In the genomic region with DNA sequence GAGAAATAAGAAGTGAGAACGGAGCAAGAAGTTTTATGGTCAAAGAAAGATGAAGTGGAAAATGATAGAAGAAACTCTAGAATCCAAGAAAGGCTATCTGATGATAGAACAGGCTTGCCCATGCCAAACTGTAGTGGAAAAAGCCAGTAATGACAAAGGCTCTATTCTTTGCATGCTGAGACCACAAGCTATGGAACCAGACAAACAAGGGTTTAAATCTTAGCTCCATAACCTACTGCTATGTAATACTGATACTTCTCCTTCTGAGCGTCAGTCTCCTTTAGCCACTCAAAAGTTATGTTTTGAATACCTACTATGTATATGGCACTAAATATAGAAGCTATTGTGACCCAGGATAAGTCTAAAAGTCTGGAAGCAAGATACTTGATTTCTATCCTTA, we compare ENCODE assay signal across 12 cellular contexts. TPM values are rescaled to one million over a fixed set of nuclear protein-coding genes. Genes with fewer than 3 reads are reported as not detected.
A peak's percentile ranks its signal among the peaks of the same experiment; 100 is the strongest.
DNase-seq lines count a peak whose midpoint lies in the region; ATAC-seq and TF ChIP-seq lines count a peak whose summit lies in the region.
"Had no signal": no experiment of that assay in that cellular context is flagged by ENCODE, and none has a peak within 500 bp of the region (broad histone marks: within the 10 kb centered on the region; RNA-seq: fewer than 3 reads in every experiment).

No MANE protein-coding gene starts in this region.

- ATAC-seq in GM19351 (IDR thresholded peaks at IDR 0.05; ENCODE audit: unreplicated experiment) (peak; percentile 61), GM18505 (IDR thresholded peaks at IDR 0.05; ENCODE audit: unreplicated experiment) (no peak), esophagus mucosa (no peak)
- ATAC-seq: CD8-positive, alpha-beta T cell had no signal

- no peak for TF ChIP-seq POLR2A in GM18505 (IDR thresholded peaks at IDR 0.05; ENCODE audit: borderline replicate concordance, extremely low read depth, insufficient read depth, insufficient read length)

- DNase-seq in epidermal melanocyte (ENCODE audit: insufficient read length, low spot score) (peak; percentile 33), midbrain (lab: John Stamatoyannopoulos, UW) (peak; percentile 13), superior temporal gyrus (ENCODE audit: extremely low spot score) (peak; percentile 38), NCI-H1105 treated with DMSO at 0.1 percent for 48 hours (lab: John Stamatoyannopoulos, UW) (no peak)
- DNase-seq: CD8-positive, alpha-beta T cell; COR-L47; GOT3; H9; IMR-90 had no signal

RNA-seq across cellular contexts. Expression of gene TRIM32, which starts 51.2 kb away (rescaled TPM):
- total RNA-seq in esophagus mucosa, result 10.6 TPM
